In the genomic region with DNA sequence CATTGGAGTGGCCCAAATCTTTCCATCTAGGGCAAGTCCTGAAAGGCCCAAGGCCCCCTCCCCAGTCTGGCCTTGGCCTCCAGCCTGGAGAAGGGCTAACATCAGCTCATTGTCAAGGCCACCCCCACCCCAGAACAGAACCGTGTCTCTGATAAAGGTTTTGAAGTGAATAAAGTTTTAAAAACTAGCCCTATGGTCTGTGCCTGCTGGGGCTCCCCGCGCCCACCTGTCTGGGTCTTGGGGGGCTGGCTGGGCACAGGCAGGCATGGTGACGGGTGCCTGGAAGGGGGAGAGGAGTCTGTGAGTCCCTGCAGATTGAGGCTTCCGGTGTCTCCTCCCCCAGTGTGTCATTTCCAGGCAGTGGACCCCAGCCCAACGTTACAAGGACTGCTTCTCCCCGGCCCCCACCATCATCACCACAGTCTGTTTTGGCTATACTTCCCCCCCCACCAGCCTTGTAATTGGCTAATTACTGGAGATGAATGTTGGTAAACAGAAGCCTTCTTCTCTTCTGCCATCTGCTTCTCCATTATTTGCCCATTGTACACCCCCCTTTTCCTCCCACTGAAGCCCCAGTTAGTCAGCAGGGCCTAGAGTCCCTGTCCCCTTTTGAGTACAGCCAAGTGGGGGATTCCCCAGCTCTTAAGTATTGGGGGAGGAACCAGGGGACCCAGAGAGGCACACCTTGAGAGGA, we compare ENCODE assay signal across 12 cellular contexts. TPM values are rescaled to one million over a fixed set of nuclear protein-coding genes. Genes with fewer than 3 reads are reported as not detected.
DNase-seq lines count a peak whose midpoint lies in the region; ATAC-seq, FAIRE-seq and TF ChIP-seq lines count a peak whose summit lies in the region.
"Had no signal": no experiment of that assay in that cellular context is flagged by ENCODE, and none has a peak within 500 bp of the region (broad histone marks: within the 10 kb centered on the region; RNA-seq: fewer than 3 reads in every experiment).

No MANE protein-coding gene starts in this region.

- peak; percentile 83 for DNase-seq in NCI-H2171 treated with DMSO at 0.1 percent for 48 hours (lab: John Stamatoyannopoulos, UW)
- no peak for DNase-seq in psoas muscle
- no peak for DNase-seq in GM13976 (ENCODE audit: low spot score)
- no peak for DNase-seq in urothelium cell line (ENCODE audit: low spot score)
- no peak for DNase-seq in progenitor cell of endocrine pancreas (ENCODE audit: low spot score, unreplicated experiment)
- DNase-seq: activated CD4-positive, CD25-positive, alpha-beta regulatory T cell treated with anti-CD3 and anti-CD28 coated beads, Interleukin-2, amount 50 U/mL, for 72 hours; NCI-H526; stimulated activated CD4-positive, alpha-beta T cell treated with anti-CD3 and anti-CD28 coated beads, Interleukin-15, amount 100 ng/mL, for 24 hours had no signal

- no peak overlapping the region for H3K27ac Mint-ChIP-seq in progenitor cell of endocrine pancreas

- H3K4me1 Mint-ChIP-seq in progenitor cell of endocrine pancreas (ENCODE audit: low read depth) = peaks cover 8% of the 10 kb centered on the region

- no peak overlapping the region for H3K4me3 Mint-ChIP-seq in progenitor cell of endocrine pancreas (ENCODE audit: low read depth)
- H3K4me3 Mint-ChIP-seq: central memory CD8-positive, alpha-beta T cell had no signal

- ATAC-seq in psoas muscle (no peak), HG02970 (IDR thresholded peaks at IDR 0.05; ENCODE audit: low FRiP score, unreplicated experiment) (no peak)

- H3K9me3 ChIP-seq in DOHH2 (ENCODE audit: control insufficient read depth, insufficient read depth, low read length) (no peaks in the 10 kb centered on the region), psoas muscle (no peaks in the 10 kb centered on the region)

- WGBS in psoas muscle, 3 donors = 34 to 40% (median 37%) methylated on average over 6 to 7 of the region's 7 CpGs

- H3K9me2 ChIP-seq in DOHH2 (replicated peaks; ENCODE audit: control insufficient read depth, low read length) = no peaks in the 10 kb centered on the region

- TF ChIP-seq CTCF in DOHH2 (IDR thresholded peaks at IDR 0.05; ENCODE audit: low read depth, low read length, poor library complexity, severe bottlenecking) = no peak
- no peak for TF ChIP-seq CTCF in psoas muscle (IDR thresholded peaks at IDR 0.05)
- no peak for TF ChIP-seq CTCF in GM13976 (IDR thresholded peaks at IDR 0.05; ENCODE audit: borderline replicate concordance, control extremely low read depth, extremely low read depth, insufficient read depth, missing control alignments)
- TF ChIP-seq CTCF in progenitor cell of endocrine pancreas (IDR thresholded peaks at IDR 0.05; ENCODE audit: unreplicated experiment) = no peak

- no peak for FAIRE-seq in urothelium cell line (lab: Jason Lieb, UNC)

- H3K4me1 ChIP-seq in DOHH2 (ENCODE audit: control insufficient read depth, low read length) = peaks cover 37% of the 10 kb centered on the region
- peaks cover 61% of the 10 kb centered on the region for H3K4me1 ChIP-seq in psoas muscle

- intact Hi-C loops in psoas muscle (cut with DNase I) = no loop called here

- peaks cover 22% of the 10 kb centered on the region for H3K36me3 Mint-ChIP-seq in progenitor cell of endocrine pancreas (ENCODE audit: insufficient read depth)

- in situ Hi-C loops in GM13976 (cut with MboI; ENCODE audit: low sequenced_read_pairs, unreplicated experiment) = no loop called here

- peaks cover 76% of the 10 kb centered on the region for H3K79me2 ChIP-seq in DOHH2 (ENCODE audit: control insufficient read depth, low read length)

- H3K4me2 ChIP-seq in DOHH2 (ENCODE audit: low read length) = peak overlapping the region; percentile 9; the same call in 1 of the 2 replicates

- H4K20me1 ChIP-seq in DOHH2 (ENCODE audit: control insufficient read depth, insufficient read depth, low read depth, low read length) = no peaks in the 10 kb centered on the region; the same call in 1 of the 2 replicates

- no peak overlapping the region for H3K4me3 ChIP-seq in DOHH2 (ENCODE audit: low read length)
- H3K4me3 ChIP-seq in psoas muscle = peak overlapping the region; percentile 30

- H3K36me3 ChIP-seq in DOHH2 (ENCODE audit: control insufficient read depth, low read length) (peaks cover 78% of the 10 kb centered on the region), psoas muscle (ENCODE audit: insufficient read depth in 1 of 2, low read depth in 1 of 2) (peaks cover 17 to 61% of the 10 kb centered on the region in 2 donors)

- H3K27me3 ChIP-seq in DOHH2 (ENCODE audit: control insufficient read depth, low read length) (no peaks in the 10 kb centered on the region), psoas muscle (ENCODE audit: insufficient read depth in 3 of 3, low read length in 2 of 3) (no peaks in the 10 kb centered on the region)

- no peaks in the 10 kb centered on the region for H3K27me3 Mint-ChIP-seq in progenitor cell of endocrine pancreas
- H3K27me3 Mint-ChIP-seq: central memory CD8-positive, alpha-beta T cell had no signal

- H3F3A ChIP-seq in DOHH2 (ENCODE audit: control insufficient read depth, insufficient read depth) = peaks cover 31% of the 10 kb centered on the region

- no peaks in the 10 kb centered on the region for H3K9me3 Mint-ChIP-seq in progenitor cell of endocrine pancreas (ENCODE audit: low read depth)
- H3K9me3 Mint-ChIP-seq: central memory CD8-positive, alpha-beta T cell had no signal

- peak overlapping the region; percentile 51 for H3K27ac ChIP-seq in DOHH2 (ENCODE audit: low read depth, low read length)
- peak overlapping the region; percentile 47 for H3K27ac ChIP-seq in cingulate gyrus (ENCODE audit: low read depth, low read length)
- H3K27ac ChIP-seq in psoas muscle = peak overlapping the region; percentile 98

RNA-seq across cellular contexts. Expression of gene GADD45GIP1, which starts 3.4 kb away (rescaled TPM):
- 10 to 100 TPM; 22.4 to 35.6 (median 29.3) TPM for total RNA-seq in psoas muscle
- 100 to 1,000 TPM in 1 of 3 donors, 10 to 100 TPM in 2; 50.6 to 119 (median 62.5) TPM for polyA plus RNA-seq in psoas muscle
- total RNA-seq in progenitor cell of endocrine pancreas = 16.8 and 20.8 TPM in 2 replicates

RNA-seq across cellular contexts. Expression of gene RAD23A, which starts 7.9 kb away (rescaled TPM):
- total RNA-seq in psoas muscle = 100 to 1,000 TPM; 424 to 704 (median 500) TPM
- 100 to 1,000 TPM; 403 to 801 (median 728) TPM for polyA plus RNA-seq in psoas muscle
- 70.4 and 78.8 TPM in 2 replicates for total RNA-seq in progenitor cell of endocrine pancreas

RNA-seq across cellular contexts. Expression of gene CALR, which starts 15.2 kb away (rescaled TPM):
- 100 to 1,000 TPM; 124 to 219 (median 175) TPM for total RNA-seq in psoas muscle
- polyA plus RNA-seq in psoas muscle = 100 to 1,000 TPM; 134 to 273 (median 146) TPM
- total RNA-seq in progenitor cell of endocrine pancreas = 707 and 730 TPM in 2 replicates

RNA-seq across cellular contexts. Expression of gene DAND5, which starts 15.8 kb away (rescaled TPM):
- under 1 TPM in 1 of 4 donors, not detected in 3; 0.26 TPM for total RNA-seq in psoas muscle
- not detected for polyA plus RNA-seq in psoas muscle
- not detected in 2 replicates for total RNA-seq in progenitor cell of endocrine pancreas

RNA-seq across cellular contexts. Expression of gene FARSA, which starts 20.1 kb away (rescaled TPM):
- total RNA-seq in psoas muscle = 10 to 100 TPM; 45.9 to 65.1 (median 59.1) TPM
- polyA plus RNA-seq in psoas muscle = 100 to 1,000 TPM in 1 of 3 donors, 10 to 100 TPM in 2; 61.6 to 161 (median 93.3) TPM
- 61.2 and 63.3 TPM in 2 replicates for total RNA-seq in progenitor cell of endocrine pancreas

Comparison
In these comparisons a context has a peak if more than half of its experiments do, and no peak if none do; other contexts are left out.
1. H3K27ac ChIP-seq: peak in every context shown above with its lines; median percentile 98 in psoas muscle; 51 in DOHH2; 47 in cingulate gyrus.